Comparison of ENCODE assay signal across 8 cellular contexts in the genomic region with DNA sequence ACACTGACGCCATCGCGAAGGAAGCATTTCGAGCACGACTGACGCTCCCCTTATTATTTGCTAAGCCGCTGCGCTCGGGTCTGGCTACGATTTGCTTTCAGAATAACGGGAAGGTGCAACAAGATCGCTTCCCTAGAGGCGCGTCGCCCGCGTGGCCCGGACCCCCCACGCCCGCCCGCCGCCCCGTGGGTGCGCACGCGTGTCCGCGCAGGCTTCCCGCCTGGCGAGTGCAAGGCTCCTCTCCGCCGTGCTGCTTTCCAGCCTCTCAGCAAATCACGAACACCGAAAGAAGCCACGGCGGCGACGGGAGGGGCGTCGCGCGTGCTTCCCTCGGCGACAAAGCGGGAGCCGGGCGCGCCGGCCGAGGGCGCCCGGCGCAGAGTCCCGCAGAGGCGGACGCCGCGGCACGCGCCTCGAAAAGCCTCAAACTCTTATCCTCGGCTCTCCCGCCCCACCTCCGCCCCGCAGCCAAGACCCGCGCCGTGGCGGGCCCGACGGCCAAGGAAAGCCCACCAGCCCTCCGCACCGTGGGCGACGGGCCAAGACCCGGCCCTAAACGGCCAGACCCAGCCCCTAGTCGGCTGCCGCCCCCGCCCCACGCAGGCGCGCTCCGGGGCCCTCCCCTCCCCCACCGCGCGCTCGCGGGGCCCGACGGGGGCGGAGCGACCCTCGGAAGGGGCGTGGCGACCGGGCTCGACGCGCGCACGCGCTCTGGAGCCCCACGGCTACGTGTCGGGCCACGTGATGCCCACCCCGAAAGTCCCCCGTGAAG.
A peak's percentile ranks its signal among the peaks of the same experiment; 100 is the strongest.
DNase-seq lines count a peak whose midpoint lies in the region; ATAC-seq and TF ChIP-seq lines count a peak whose summit lies in the region.

No MANE protein-coding gene starts in this region.

- H3K4me3 ChIP-seq in cardiac fibroblast (replicated peaks in 1 of 2; ENCODE audit: low read depth in 2 of 2, low read length in 2 of 2) = peak overlapping the region; percentile 61 to 74

- ATAC-seq in HG02642 (IDR thresholded peaks at IDR 0.05; ENCODE audit: poor library complexity, unreplicated experiment) = peak; percentile 55

- DNase-seq in NCI-H345 (lab: John Stamatoyannopoulos, UW) = peak; percentile 73
- no peak for DNase-seq in NCI-H345 treated with DMSO at 0.1 percent for 48 hours (lab: John Stamatoyannopoulos, UW; ENCODE audit: unreplicated experiment)
- DNase-seq in NCI-H1417 (lab: John Stamatoyannopoulos, UW) = peak; percentile 83 to 96 (median 94)
- peak; percentile 80 to 84 (median 80) for DNase-seq in activated CD4-positive, CD25-positive, alpha-beta regulatory T cell (lab: John Stamatoyannopoulos, UW)
- DNase-seq in cardiac fibroblast (ENCODE audit: low read depth in 2 of 2) = peak; percentile 81 to 92
- DNase-seq in iris pigment epithelial cell (ENCODE audit: low read depth) = peak; percentile 91
- DNase-seq in smooth muscle cell of the brain vasculature (ENCODE audit: low read depth, low spot score) = peak; percentile 80

- TF ChIP-seq CTCF in cardiac fibroblast (IDR thresholded peaks at IDR 0.05; ENCODE audit: low read depth, low read length) = no peak
